ENCODE assay signal across 1 cellular context in genomic region chr16:47568355-47568754, GRCh38.
TF ChIP-seq lines count a peak whose summit lies in the region.

No MANE protein-coding gene starts in this region.

TF ChIP-seq in GM12878, 131 proteins besides CTCF, POLR2A, EP300 and RAD21 (continued from another document):
- TF ChIP-seq MAX (IDR thresholded peaks at IDR 0.05; ENCODE audit: low read depth, low read length): no peak
- no peak for TF ChIP-seq IRF3 (IDR thresholded peaks at IDR 0.05)
- no peak for TF ChIP-seq ZNF217 (IDR thresholded peaks at IDR 0.05)
- TF ChIP-seq POLR2AphosphoS5 (IDR thresholded peaks at IDR 0.05; ENCODE audit: low read length): no peak
- TF ChIP-seq, protein P1, sequence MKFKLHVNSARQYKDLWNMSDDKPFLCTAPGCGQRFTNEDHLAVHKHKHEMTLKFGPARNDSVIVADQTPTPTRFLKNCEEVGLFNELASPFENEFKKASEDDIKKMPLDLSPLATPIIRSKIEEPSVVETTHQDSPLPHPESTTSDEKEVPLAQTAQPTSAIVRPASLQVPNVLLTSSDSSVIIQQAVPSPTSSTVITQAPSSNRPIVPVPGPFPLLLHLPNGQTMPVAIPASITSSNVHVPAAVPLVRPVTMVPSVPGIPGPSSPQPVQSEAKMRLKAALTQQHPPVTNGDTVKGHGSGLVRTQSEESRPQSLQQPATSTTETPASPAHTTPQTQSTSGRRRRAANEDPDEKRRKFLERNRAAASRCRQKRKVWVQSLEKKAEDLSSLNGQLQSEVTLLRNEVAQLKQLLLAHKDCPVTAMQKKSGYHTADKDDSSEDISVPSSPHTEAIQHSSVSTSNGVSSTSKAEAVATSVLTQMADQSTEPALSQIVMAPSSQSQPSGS (IDR thresholded peaks at IDR 0.05; ENCODE audit: low read length): no peak
- no peak for TF ChIP-seq CEBPB (IDR thresholded peaks at IDR 0.05; ENCODE audit: borderline replicate concordance in 1 of 2, low read depth in 2 of 2, low read length in 2 of 2)
TF ChIP-seq in GM12878: peak in this region for 0.
